ENCODE assay signal across 1 cellular context in genomic region chr9:125241863-125242739, GRCh38.
TF ChIP-seq lines count a peak whose summit lies in the region.

No MANE protein-coding gene starts in this region.

TF ChIP-seq in endothelial cell of umbilical vein, 7 proteins besides CTCF, POLR2A, EP300 and RAD21:
- TF ChIP-seq JUN (IDR thresholded peaks at IDR 0.05; ENCODE audit: borderline replicate concordance, insufficient read depth, insufficient read length, low read depth) (no peak), FOS (IDR thresholded peaks at IDR 0.05; ENCODE audit: borderline replicate concordance, insufficient read depth, low read length) (no peak), POLR2AphosphoS5 (IDR thresholded peaks at IDR 0.05; ENCODE audit: insufficient read depth, low read depth, low read length) (no peak), MYC (IDR thresholded peaks at IDR 0.05; ENCODE audit: low read depth, low read length) (no peak), MAX (IDR thresholded peaks at IDR 0.05; ENCODE audit: insufficient read depth, insufficient read length) (no peak), EZH2 (IDR thresholded peaks at IDR 0.05; ENCODE audit: borderline replicate concordance, low read depth, low read length, severe bottlenecking) (no peak), GATA2 (IDR thresholded peaks at IDR 0.05; ENCODE audit: insufficient read depth, insufficient read length, low read depth, low read length) (no peak)
